ENCODE assay signal across 1 cellular context in the genomic region with DNA sequence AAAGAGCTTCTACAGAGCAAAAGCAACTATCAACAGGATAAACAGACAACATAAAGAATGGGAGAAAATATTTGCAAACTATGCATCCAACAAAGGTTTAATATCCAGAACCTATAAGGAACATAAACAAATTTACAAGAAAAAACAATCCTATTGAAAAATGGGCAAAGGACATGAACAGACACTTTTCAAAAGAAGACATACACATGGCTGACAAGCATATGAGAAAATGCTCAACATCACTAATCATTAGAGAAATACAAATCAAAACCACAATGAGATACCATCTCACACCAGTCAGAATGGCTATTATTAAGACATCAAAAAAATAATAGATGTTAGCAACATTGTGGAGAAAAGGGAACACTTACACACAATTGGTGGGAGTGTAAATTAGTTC. TPM values are rescaled to one million over a fixed set of nuclear protein-coding genes. Genes with fewer than 3 reads are reported as not detected.
"Had no signal": no experiment of that assay in that cellular context is flagged by ENCODE, and none has a peak within 500 bp of the region (broad histone marks: within the 10 kb centered on the region; RNA-seq: fewer than 3 reads in every experiment).

No MANE protein-coding gene starts in this region.

RNA-seq across cellular contexts. Expression of a gene that starts 8.8 kb away (rescaled TPM):
- polyA plus RNA-seq: stomach had no signal
